ENCODE assay signal across 27 cellular contexts in genomic region chr2:187708272-187708671, GRCh38.
A peak's percentile ranks its signal among the peaks of the same experiment; 100 is the strongest.
DNase-seq lines count a peak whose midpoint lies in the region; ATAC-seq and TF ChIP-seq lines count a peak whose summit lies in the region.
"Had no signal": no experiment of that assay in that cellular context is flagged by ENCODE, and none has a peak within 500 bp of the region (broad histone marks: within the 10 kb centered on the region; RNA-seq: fewer than 3 reads in every experiment).

No MANE protein-coding gene starts in this region.

- H3F3A ChIP-seq in neural cell (ENCODE audit: insufficient read depth, low read length, poor library complexity, severe bottlenecking): no peaks in the 10 kb centered on the region

- ATAC-seq in foreskin keratinocyte: no peak
- ATAC-seq: A549; CD8-positive, alpha-beta T cell had no signal

- H3K9me2 ChIP-seq in neural cell (ENCODE audit: insufficient read depth, low read length): no peaks in the 10 kb centered on the region

- no peak overlapping the region for H3K9ac ChIP-seq in neural cell (ENCODE audit: low read length)
- H3K9ac ChIP-seq: BLaER1; BLaER1 treated with 17β-estradiol and CSF1 and Interleukin-3, amounts not matched to agents 10 nM and 100 nM had no signal

- TF ChIP-seq CTCF in neural cell (IDR thresholded peaks at IDR 0.05; ENCODE audit: poor library complexity, severe bottlenecking) (no peak), foreskin keratinocyte (conservative IDR thresholded peaks at IDR 0.05) (no peak)

- H3K79me2 ChIP-seq in neural cell (replicated peaks; ENCODE audit: insufficient read depth, low read length): no peaks in the 10 kb centered on the region

- H3K27ac ChIP-seq in neural cell (ENCODE audit: low read length): peak overlapping the region; percentile 49
- H3K27ac ChIP-seq in foreskin keratinocyte: no peak overlapping the region
- H3K27ac ChIP-seq: 22Rv1; A549; BLaER1; BLaER1 treated with 17β-estradiol and CSF1 and Interleukin-3, amounts not matched to agents 10 nM and 100 nM; C4-2B had no signal

- peak overlapping the region; percentile 22 for H3K4me2 ChIP-seq in neural cell (ENCODE audit: low read length)
- H3K4me2 ChIP-seq: A549; BLaER1; BLaER1 treated with 17β-estradiol and CSF1 and Interleukin-3, amounts not matched to agents 10 nM and 100 nM had no signal

- TF ChIP-seq RAD21 in neural cell (conservative IDR thresholded peaks at IDR 0.05): no peak

- H3K36me3 ChIP-seq in neural cell (ENCODE audit: insufficient read depth, low read length): no peaks in the 10 kb centered on the region
- H3K36me3 ChIP-seq: BE2C; BLaER1; BLaER1 treated with 17β-estradiol and CSF1 and Interleukin-3, amounts not matched to agents 10 nM and 100 nM had no signal

- H3K9me3 ChIP-seq in neural cell (ENCODE audit: low read length): no peaks in the 10 kb centered on the region
- H3K9me3 ChIP-seq: A549; BE2C; BLaER1; BLaER1 treated with 17β-estradiol and CSF1 and Interleukin-3, amounts not matched to agents 10 nM and 100 nM; Caco-2 had no signal

- no peak for DNase-seq in foreskin keratinocyte
- DNase-seq: 8988T; ACHN; AML-193; BE2C; C1 segment of cervical spinal cord; Caco-2; Calu3; CD4-positive, alpha-beta memory T cell; CD4-positive, alpha-beta T cell; CD4-positive, CD25-positive, alpha-beta regulatory T cell; CD8-positive, alpha-beta memory T cell; CD8-positive, alpha-beta T cell; COR-L47; DMS 273 treated with DMSO at 0.1 percent for 48 hours; DMS153; DMS53; DMS79; DMS79 treated with DMSO at 0.1 percent for 48 hours; DND-41; EL had no signal

- H2AFZ ChIP-seq in neural cell (ENCODE audit: low read depth, low read length): no peak overlapping the region

- H3K4me1 ChIP-seq in foreskin keratinocyte: no peaks in the 10 kb centered on the region
- H3K4me1 ChIP-seq: A549; BE2C; BLaER1; BLaER1 treated with 17β-estradiol and CSF1 and Interleukin-3, amounts not matched to agents 10 nM and 100 nM; Caco-2 had no signal

- H4K20me1 ChIP-seq in neural cell (ENCODE audit: insufficient read depth): no peaks in the 10 kb centered on the region
- H4K20me1 ChIP-seq: BLaER1; BLaER1 treated with 17β-estradiol and CSF1 and Interleukin-3, amounts not matched to agents 10 nM and 100 nM had no signal

- H3K4me3 ChIP-seq in neural cell (ENCODE audit: low read length): no peak overlapping the region
- H3K4me3 ChIP-seq: A549; BLaER1; BLaER1 treated with 17β-estradiol and CSF1 and Interleukin-3, amounts not matched to agents 10 nM and 100 nM had no signal

- peak; percentile 84 for TF ChIP-seq EP300 in neural cell (conservative IDR thresholded peaks at IDR 0.05; ENCODE audit: poor library complexity, severe bottlenecking)

- peaks cover 6% of the 10 kb centered on the region for H3K27me3 ChIP-seq in neural cell (ENCODE audit: insufficient read depth, low read depth, low read length)
- H3K27me3 ChIP-seq in foreskin keratinocyte: peaks cover 3% of the 10 kb centered on the region
- H3K27me3 ChIP-seq: BE2C; BLaER1; BLaER1 treated with 17β-estradiol and CSF1 and Interleukin-3, amounts not matched to agents 10 nM and 100 nM had no signal

TF ChIP-seq in neural cell, 6 proteins besides CTCF, POLR2A, EP300 and RAD21:
- TF ChIP-seq SMC3 (conservative IDR thresholded peaks at IDR 0.05; ENCODE audit: poor library complexity): peak; percentile 15
- TF ChIP-seq MXI1 (conservative IDR thresholded peaks at IDR 0.05; ENCODE audit: poor library complexity, severe bottlenecking): peak; percentile 86
- no peak for TF ChIP-seq TAF1 (IDR thresholded peaks at IDR 0.05; ENCODE audit: low read depth)
- TF ChIP-seq POLR2AphosphoS5 (IDR thresholded peaks at IDR 0.05): peak; percentile 57
